ENCODE assay signal across 12 cellular contexts in genomic region chr5:45793638-45794532, GRCh38.
DNase-seq lines count a peak whose midpoint lies in the region; ATAC-seq, FAIRE-seq and TF ChIP-seq lines count a peak whose summit lies in the region.
"Had no signal": no experiment of that assay in that cellular context is flagged by ENCODE, and none has a peak within 500 bp of the region (broad histone marks: within the 10 kb centered on the region; RNA-seq: fewer than 3 reads in every experiment).

No MANE protein-coding gene starts in this region.

- H3K79me2 ChIP-seq in mammary epithelial cell (ENCODE audit: insufficient read depth, low read length) = no peaks in the 10 kb centered on the region

- no peaks in the 10 kb centered on the region for H3K36me3 ChIP-seq in mammary epithelial cell (ENCODE audit: insufficient read depth, low read length)
- H3K36me3 ChIP-seq in colonic mucosa = no peaks in the 10 kb centered on the region
- H3K36me3 ChIP-seq: BE2C, heart right ventricle had no signal

- dilution Hi-C loops in mammary epithelial cell (cut with HindIII; ENCODE audit: low sequenced_read_pairs) = no loop called here

- H3K4me1 ChIP-seq in mammary epithelial cell (ENCODE audit: insufficient read depth, low read length) (no peaks in the 10 kb centered on the region), colonic mucosa (no peaks in the 10 kb centered on the region)
- H3K4me1 ChIP-seq: BE2C, heart right ventricle had no signal

- CTCF ChIA-PET in mammary epithelial cell (lab: Charles Lee; ENCODE audit: low non-redundant PET) = no interaction called here

- WGBS in mammary epithelial cell (ENCODE audit: low coverage, missing lambda C conversion rate) = 62% methylated on average over 9 of the region's 9 CpGs

- H3K27ac ChIP-seq in mammary epithelial cell (ENCODE audit: insufficient read depth, low read depth, low read length) (no peak overlapping the region), colonic mucosa (no peak overlapping the region)
- H3K27ac ChIP-seq: heart right ventricle had no signal

- in situ Hi-C loops in mammary epithelial cell (cut with MboI; ENCODE audit: low sequenced_read_pairs in 2 of 2) = no loop called here

- no peak for FAIRE-seq in HTR-8/SVneo (lab: Jason Lieb, UNC)

- intact Hi-C loops in mammary epithelial cell (cut with micrococcal nuclease) (no loop called here), colonic mucosa (cut with DNase I) (no loop called here)

- no peak overlapping the region for H3K4me2 ChIP-seq in mammary epithelial cell (ENCODE audit: insufficient read depth, low read depth, low read length)

- TF ChIP-seq CTCF in mammary epithelial cell (conservative IDR thresholded peaks at IDR 0.05 in 1 of 2, IDR thresholded peaks at IDR 0.05 in 1 of 2; ENCODE audit: extremely low read depth in 1 of 2, insufficient read depth in 1 of 2, low read depth in 1 of 2, low read length in 2 of 2) = no peak
- TF ChIP-seq CTCF in colonic mucosa (IDR thresholded peaks at IDR 0.05) = no peak

- no peak overlapping the region for H3K4me3 ChIP-seq in mammary epithelial cell (replicated peaks in 1 of 3; ENCODE audit: insufficient read depth in 1 of 3, low read depth in 2 of 3, low read length in 3 of 3)
- no peak overlapping the region for H3K4me3 ChIP-seq in colonic mucosa
- H3K4me3 ChIP-seq: heart right ventricle had no signal

- no peaks in the 10 kb centered on the region for H4K20me1 ChIP-seq in mammary epithelial cell (ENCODE audit: insufficient read depth, low read length)

- no peak overlapping the region for H3K9ac ChIP-seq in mammary epithelial cell (ENCODE audit: insufficient read depth, low read length)
- no peak overlapping the region for H3K9ac ChIP-seq in colonic mucosa (ENCODE audit: low read depth in 2 of 2, low read length in 2 of 2)

- BruUV-seq in mammary epithelial cell (replicated peaks; lab: Mats Ljungman, UMichigan) = no TSS peak

- H2AFZ ChIP-seq in mammary epithelial cell (ENCODE audit: low read depth, low read length) = no peak overlapping the region

- no peaks in the 10 kb centered on the region for H3K27me3 ChIP-seq in mammary epithelial cell (ENCODE audit: insufficient read depth, low read length)
- no peaks in the 10 kb centered on the region for H3K27me3 ChIP-seq in colonic mucosa
- H3K27me3 ChIP-seq: BE2C, heart right ventricle had no signal

- peaks cover 12% of the 10 kb centered on the region for H3K9me3 ChIP-seq in mammary epithelial cell (replicated peaks; ENCODE audit: insufficient read depth, low read length)
- no peaks in the 10 kb centered on the region for H3K9me3 ChIP-seq in colonic mucosa
- H3K9me3 ChIP-seq: BE2C had no signal

- peak; percentile 84 for ATAC-seq in GM18511 (IDR thresholded peaks at IDR 0.05; ENCODE audit: unreplicated experiment)
- peak; percentile 83 for ATAC-seq in GM21528 (IDR thresholded peaks at IDR 0.05; ENCODE audit: low FRiP score, unreplicated experiment)
- ATAC-seq in HG03095 (IDR thresholded peaks at IDR 0.05; ENCODE audit: unreplicated experiment) = peak; percentile 80
- ATAC-seq: heart right ventricle had no signal

- DNase-seq in RPMI7951 (ENCODE audit: low read depth) (peak; percentile 12), mammary epithelial cell (no peak), HTR-8/SVneo (ENCODE audit: insufficient read length, low spot score) (no peak), colonic mucosa (no peak)
- no peak for DNase-seq in activated effector memory CD4-positive, alpha-beta T cell treated with Interleukin-2 at 50 U/mL for 16 hours
- DNase-seq: activated CD4-positive, CD25-positive, alpha-beta regulatory T cell treated with anti-CD3 and anti-CD28 coated beads, Interleukin-2, amount 50 U/mL, for 72 hours; BE2C; heart right ventricle; NCI-H187 treated with DMSO at 0.1 percent for 48 hours had no signal
